In the genomic region with DNA sequence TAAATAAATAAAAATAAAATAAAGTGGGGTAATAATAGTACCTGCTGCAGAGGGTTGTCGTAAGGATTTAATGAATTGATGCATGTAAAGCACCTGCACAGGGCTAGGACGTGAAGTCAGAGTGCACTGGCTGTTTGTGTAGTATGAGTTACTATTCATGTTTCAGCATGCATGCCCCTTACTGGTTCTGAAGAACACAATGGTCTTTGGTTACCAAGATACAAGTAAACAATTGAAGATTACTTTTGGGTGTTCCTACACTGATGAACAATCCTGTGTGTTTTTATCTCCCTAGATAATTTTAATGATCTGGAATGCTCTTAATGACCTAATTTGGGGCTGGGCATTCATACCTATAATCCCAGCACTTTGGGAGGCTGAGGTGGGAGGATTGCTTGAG, we compare ENCODE assay signal across 26 cellular contexts. TPM values are rescaled to one million over a fixed set of nuclear protein-coding genes. Genes with fewer than 3 reads are reported as not detected.
DNase-seq lines count a peak whose midpoint lies in the region; ATAC-seq, FAIRE-seq and TF ChIP-seq lines count a peak whose summit lies in the region.
"Had no signal": no experiment of that assay in that cellular context is flagged by ENCODE, and none has a peak within 500 bp of the region (broad histone marks: within the 10 kb centered on the region; RNA-seq: fewer than 3 reads in every experiment).

No MANE protein-coding gene starts in this region.

- peaks cover 14% of the 10 kb centered on the region for H3K4me1 Mint-ChIP-seq in GM23338

- WGBS in K562 (ENCODE audit: insufficient coverage, low coverage, missing lambda C conversion rate): 43% methylated on average over 2 of the region's 2 CpGs

- no peak overlapping the region for H3K27ac ChIP-seq in HEK293 (ENCODE audit: extremely low read depth, low read depth, low read length)
- no peak overlapping the region for H3K27ac ChIP-seq in K562 (ENCODE audit: extremely low read depth, low read depth, low read length)
- H3K27ac ChIP-seq in keratinocyte (ENCODE audit: control insufficient read depth, insufficient read depth, low read length): peak overlapping the region; percentile 62
- H3K27ac ChIP-seq in right atrium auricular region: no peak overlapping the region
- no peak overlapping the region for H3K27ac ChIP-seq in GM23338 (ENCODE audit: low read depth)
- H3K27ac ChIP-seq: 22Rv1, C4-2B, GM23248 had no signal

- H3K4me2 ChIP-seq in K562 (ENCODE audit: insufficient read depth, low read length): peak overlapping the region; percentile 37; the same call in 1 of the 2 replicates
- peak overlapping the region; percentile 30 for H3K4me2 ChIP-seq in keratinocyte (ENCODE audit: control insufficient read depth, extremely low read depth, insufficient read depth, low read depth, low read length)
- no peak overlapping the region for H3K4me2 ChIP-seq in GM23338
- H3K4me2 ChIP-seq: SK-N-SH had no signal

- H3K9ac ChIP-seq in K562 (ENCODE audit: insufficient read depth in 1 of 2, low read depth in 2 of 2, low read length in 2 of 2) (no peak overlapping the region), keratinocyte (ENCODE audit: control insufficient read depth, extremely low read depth, insufficient read depth, low read length) (no peak overlapping the region)
- H3K9ac ChIP-seq: GM23248, SK-N-SH had no signal

- no peak for FAIRE-seq in K562 (lab: Jason Lieb, UNC)
- FAIRE-seq in keratinocyte (lab: Jason Lieb, UNC): no peak
- FAIRE-seq: HTR-8/SVneo had no signal

- H2AFZ ChIP-seq in K562 (ENCODE audit: low read depth, low read length): peak overlapping the region; percentile 59
- H2AFZ ChIP-seq in keratinocyte (ENCODE audit: control insufficient read depth, low read length): no peak overlapping the region
- H2AFZ ChIP-seq in GM23338: no peak overlapping the region
- H2AFZ ChIP-seq: GM23248 had no signal

- H3K36me3 Mint-ChIP-seq in GM23338 (ENCODE audit: low read depth): peaks cover 6% of the 10 kb centered on the region; the same call in 1 of the 3 replicates
- H3K36me3 Mint-ChIP-seq: T-cell had no signal

- H3K36me3 ChIP-seq in HEK293 (ENCODE audit: control insufficient read depth in 2 of 2, insufficient read depth in 1 of 2, low read length in 2 of 2): no peaks in the 10 kb centered on the region
- H3K36me3 ChIP-seq in K562 (ENCODE audit: control insufficient read depth, insufficient read depth, low read length): no peaks in the 10 kb centered on the region
- no peaks in the 10 kb centered on the region for H3K36me3 ChIP-seq in keratinocyte (ENCODE audit: control insufficient read depth in 2 of 2, extremely low read depth in 1 of 2, insufficient read depth in 2 of 2, low read length in 2 of 2)
- no peaks in the 10 kb centered on the region for H3K36me3 ChIP-seq in right atrium auricular region
- no peaks in the 10 kb centered on the region for H3K36me3 ChIP-seq in GM23338 (ENCODE audit: insufficient read depth)

- H3K9me1 ChIP-seq in K562 (ENCODE audit: control insufficient read depth, insufficient read depth, low read length): no peaks in the 10 kb centered on the region
- no peaks in the 10 kb centered on the region for H3K9me1 ChIP-seq in keratinocyte (ENCODE audit: control insufficient read depth, extremely low read depth, insufficient read depth, low read length)

- in situ Hi-C loops in K562 (cut with MboI): no loop called here

- no peaks in the 10 kb centered on the region for H4K20me1 ChIP-seq in K562 (replicated peaks; ENCODE audit: control insufficient read depth, insufficient read depth, low read length)
- H4K20me1 ChIP-seq in keratinocyte (ENCODE audit: control insufficient read depth, extremely low read depth, insufficient read depth, low read length): no peaks in the 10 kb centered on the region
- H4K20me1 ChIP-seq in GM23338 (replicated peaks; ENCODE audit: insufficient read depth): no peaks in the 10 kb centered on the region

- TF ChIP-seq EP300 in K562 (IDR thresholded peaks at IDR 0.05; ENCODE audit: low read length): no peak

- H3K27me3 ChIP-seq in K562 (ENCODE audit: control insufficient read depth in 2 of 2, insufficient read depth in 2 of 2, low read length in 2 of 2) (no peaks in the 10 kb centered on the region), keratinocyte (ENCODE audit: control insufficient read depth, extremely low read depth, insufficient read depth, low read length) (no peaks in the 10 kb centered on the region), right atrium auricular region (no peaks in the 10 kb centered on the region), GM23338 (ENCODE audit: insufficient read depth) (no peaks in the 10 kb centered on the region)

- H3K9me3 ChIP-seq in HEK293 (ENCODE audit: control insufficient read depth, insufficient read depth, low read depth, low read length) (no peaks in the 10 kb centered on the region), K562 (replicated peaks; ENCODE audit: control insufficient read depth, insufficient read depth, low read depth, low read length) (no peaks in the 10 kb centered on the region), keratinocyte (ENCODE audit: control insufficient read depth, low read depth, low read length) (no peaks in the 10 kb centered on the region), right atrium auricular region (no peaks in the 10 kb centered on the region)
- H3K9me3 ChIP-seq: SK-N-SH had no signal

- no peak for TF ChIP-seq POLR2A in K562 (conservative IDR thresholded peaks at IDR 0.05)

- no peak overlapping the region for H3K4me3 Mint-ChIP-seq in GM23338
- H3K4me3 Mint-ChIP-seq: T-cell had no signal

- ATAC-seq in K562 (no peak), GM23338 (no peak)
- ATAC-seq: HCT116, T-cell had no signal

- CTCF ChIA-PET in HEK293 (lab: Yijun Ruan, JAX): interaction anchor here (0.6 to 0.7 kb wide), 3 partner anchors 86 to 959 kb away, joined by 3 to 4 read pairs (median 3); no protein-coding TSS in a partner anchor
- CTCF ChIA-PET in K562 (lab: Yijun Ruan, JAX; ENCODE audit: low intra/inter-chr PET ratio): no interaction called here

- TF ChIP-seq CTCF in HEK293 (tag by site-specific recombination; IDR thresholded peaks at IDR 0.05) (no peak), K562 (IDR thresholded peaks at IDR 0.05 in 2 of 3, conservative IDR thresholded peaks at IDR 0.05 in 1 of 3; ENCODE audit: insufficient read depth in 2 of 3, low read depth in 1 of 3, low read length in 3 of 3) (no peak), keratinocyte (optimal IDR thresholded peaks at IDR 0.05 in 1 of 3, IDR thresholded peaks at IDR 0.05 in 1 of 3, conservative IDR thresholded peaks at IDR 0.05 in 1 of 3; ENCODE audit: extremely low read depth in 1 of 3, insufficient read depth in 2 of 3, low read length in 3 of 3) (no peak), right atrium auricular region (IDR thresholded peaks at IDR 0.05) (no peak), GM23338 (conservative IDR thresholded peaks at IDR 0.05; ENCODE audit: low read depth in 2 of 2) (no peak)

- no peak for TF ChIP-seq RAD21 in K562 (CRISPR knock-in tag; conservative IDR thresholded peaks at IDR 0.05 in 1 of 2, IDR thresholded peaks at IDR 0.05 in 1 of 2)

- no peaks in the 10 kb centered on the region for H3K9me2 ChIP-seq in GM23338 (ENCODE audit: insufficient read depth)
- H3K9me2 ChIP-seq: SK-N-SH had no signal

- H3K27me3 Mint-ChIP-seq in GM23338 (ENCODE audit: insufficient read depth, low read depth, poor library complexity): peaks cover 9% of the 10 kb centered on the region
- H3K27me3 Mint-ChIP-seq: T-cell had no signal

- dilution Hi-C loops in keratinocyte (cut with MboI; ENCODE audit: extremely low pct_ligation_motif_present, low sequenced_read_pairs): no loop called here

- H3F3A ChIP-seq in GM23338 (replicated peaks; ENCODE audit: low read depth): peaks cover 5% of the 10 kb centered on the region; the same call in 1 of the 2 replicates

- no peak overlapping the region for H3K27ac Mint-ChIP-seq in GM23338
- H3K27ac Mint-ChIP-seq: T-cell had no signal

- H3K4me3 ChIP-seq in HEK293 (ENCODE audit: low read depth, low read length) (no peak overlapping the region), K562 (no peak overlapping the region), keratinocyte (ENCODE audit: control insufficient read depth in 2 of 3, extremely low read depth in 1 of 3, insufficient read depth in 2 of 3, low read depth in 1 of 3, low read length in 3 of 3) (no peak overlapping the region), right atrium auricular region (no peak overlapping the region), GM23338 (no peak overlapping the region)
- H3K4me3 ChIP-seq: GM23248 had no signal

- POLR2A ChIA-PET in HEK293 (lab: Yijun Ruan, JAX): interaction anchor here (0.7 kb wide), 2 partner anchors 34 to 60 kb away, joined by 3 read pairs; no protein-coding TSS in a partner anchor
- POLR2A ChIA-PET in K562 (lab: Yijun Ruan, JAX): interaction anchor here (1.0 kb wide), 1 partner anchor 11 kb away, joined by 5 read pairs; no protein-coding TSS in a partner anchor

- DNase-seq in DMS53 (lab: John Stamatoyannopoulos, UW) (peak; percentile 37), DMS53 treated with DMSO at 0.1 percent for 48 hours (lab: John Stamatoyannopoulos, UW; ENCODE audit: unreplicated experiment) (no peak), K562 (ENCODE audit: extremely low read depth in 1 of 4, low spot score in 3 of 4) (peak in 3 of 4 experiments; percentile 1 to 2 (median 2)), keratinocyte (ENCODE audit: low read depth, low spot score) (no peak), right atrium auricular region (ENCODE audit: low spot score) (no peak), GM23338 (ENCODE audit: low spot score) (no peak), cerebellar nuclear complex (lab: John Stamatoyannopoulos, UW) (no peak)
- DNase-seq: AML-193, GF-D8, GM23248, IMR-90, Karpas-422, MM.1S, NCI-H1105, NCI-H2081, NCI-H446 treated with DMSO at 0.1 percent for 48 hours, NCI-H69, OCI-M1, SHP77 treated with DMSO at 0.1 percent for 48 hours, SK-N-SH, T-cell had no signal

- H3K79me2 ChIP-seq in K562 (ENCODE audit: control insufficient read depth, insufficient read depth, low read length) (no peaks in the 10 kb centered on the region), keratinocyte (ENCODE audit: control insufficient read depth, insufficient read depth, low read length) (no peaks in the 10 kb centered on the region), GM23338 (replicated peaks; ENCODE audit: insufficient read depth) (peaks cover 20% of the 10 kb centered on the region)

- intact Hi-C loops in K562 (cut with micrococcal nuclease): no loop called here

- BruUV-seq in K562 (replicated peaks; lab: Mats Ljungman, UMichigan): no TSS peak

- H3K4me1 ChIP-seq in HEK293 (ENCODE audit: control insufficient read depth, insufficient read depth, low read length) (0 out of 2 replicates have a peak, but pooled peaks cover 7% of the 10 kb centered on the region), K562 (replicated peaks in 1 of 2; ENCODE audit: control insufficient read depth in 2 of 2, insufficient read depth in 2 of 2, low read length in 2 of 2) (peaks cover 12 to 13% of the 10 kb centered on the region in 2 experiments), keratinocyte (ENCODE audit: control insufficient read depth, extremely low read depth, insufficient read depth, low read length) (peaks cover 18% of the 10 kb centered on the region), right atrium auricular region (peaks cover 0 to 25% of the 10 kb centered on the region in 2 donors), GM23338 (ENCODE audit: insufficient read depth) (peaks cover 15% of the 10 kb centered on the region)

- H3K9me3 Mint-ChIP-seq in GM23338: peaks cover 3% of the 10 kb centered on the region; the same call in 2 of the 3 replicates
- H3K9me3 Mint-ChIP-seq: T-cell had no signal

RNA-seq across cellular contexts. Expression of a gene that starts 23.2 kb away (rescaled TPM):
- 283 and 387 TPM in 2 replicates for total RNA-seq in K562 (2011; cell fraction: chromatin; rRNA removed; ENCODE audit: low replicate concordance)
- total RNA-seq in K562 (2011; cell fraction: nucleolus; rRNA removed): 121 and 133 TPM in 2 replicates
- 150 and 188 TPM in 2 replicates for total RNA-seq in K562 (2011; cell fraction: nucleoplasm; rRNA removed)
- 30.9 and 31.7 TPM in 2 replicates for total RNA-seq in K562 (2014; rRNA removed)
- total RNA-seq in K562 (2014; rRNA removed; fragmentation: Illumina TruSeq; extraction: Trizol): 31.7 and 32.1 TPM in 2 replicates
- total RNA-seq in K562 (2015; rRNA removed; fragmentation: Illumina TruSeq; extraction: Trizol): 24.6 and 24.7 TPM in 2 replicates
- 125 and 126 TPM in 2 replicates for total RNA-seq in K562 (2021)
- polyA plus RNA-seq in K562 (2011; rRNA removed): 20.1 and 25.4 TPM in 2 replicates
- 16.5 and 20.1 TPM in 2 replicates for polyA plus RNA-seq in K562 (2011; cell fraction: cytosol; rRNA removed)
- 66.4 and 83.2 TPM in 2 replicates for polyA plus RNA-seq in K562 (2011; cell fraction: nucleus; rRNA removed)
- 56.0 and 68.0 TPM in 2 replicates for polyA plus RNA-seq in K562 (2012)
- polyA plus RNA-seq in K562 (2014; fragmentation: Illumina TruSeq; extraction: Trizol): 51.4 and 64.0 TPM in 2 replicates
- polyA plus RNA-seq in K562 (2014; fragmentation: Nextera tagmentation; extraction: Ambion mirVana): under 1 TPM; 0.34 to 0.77 TPM
- polyA plus RNA-seq in K562 (2014; rRNA removed): 33.7 and 37.5 TPM in 2 replicates
- polyA minus RNA-seq in K562 (2011; rRNA and poly(A)+ RNA removed): 49.8 and 53.3 TPM in 2 replicates
- 36.5 and 47.7 TPM in 2 replicates for polyA minus RNA-seq in K562 (2011; cell fraction: cytosol; rRNA and poly(A)+ RNA removed)
- 26.8 and 39.9 TPM in 2 replicates for polyA minus RNA-seq in K562 (2011; cell fraction: nucleus; rRNA and poly(A)+ RNA removed)
- polyA plus RNA-seq in keratinocyte: 15.2 to 38.8 TPM (median 20.8 TPM) in 3 replicates
- 36.7 TPM for polyA plus RNA-seq in keratinocyte (2011; ENCODE audit: low read depth)
- 26.1 and 27.0 TPM in 2 replicates for polyA plus RNA-seq in keratinocyte (2011; cell fraction: cytosol; rRNA removed)
- polyA plus RNA-seq in keratinocyte (2011; cell fraction: nucleus; rRNA removed): 170 and 203 TPM in 2 replicates
- polyA plus RNA-seq in keratinocyte (2012; ENCODE audit: low replicate concordance): 32.6 and 73.5 TPM in 2 replicates
- polyA minus RNA-seq in keratinocyte: 69.3 to 140 TPM (median 93.9 TPM) in 3 replicates
- polyA minus RNA-seq in keratinocyte (2011; cell fraction: cytosol; rRNA and poly(A)+ RNA removed): 29.4 TPM
- 91.0 and 150 TPM in 2 replicates for polyA minus RNA-seq in keratinocyte (2011; cell fraction: nucleus; rRNA and poly(A)+ RNA removed)
- 100 to 1,000 TPM in 1 of 2 donors, 10 to 100 TPM in 1; 76.7 to 120 TPM for total RNA-seq in right atrium auricular region
- total RNA-seq in GM23338 (2014; rRNA removed; shearing (Covaris generic)): 171 and 193 TPM in 2 replicates
- 41.4 and 45.0 TPM in 2 replicates for polyA plus RNA-seq in GM23338 (2016; fragmentation: Nextera tagmentation; extraction: Ambion mirVana)

Comparison
In these comparisons a context has a peak if more than half of its experiments do, and no peak if none do; other contexts are left out.
1. DNase-seq: peak in DMS53 (single experiment) and K562 (3 of 4); none in DMS53 treated with DMSO at 0.1 percent for 48 hours (single experiment), keratinocyte (single experiment), right atrium auricular region (single experiment), GM23338 (single experiment) and cerebellar nuclear complex (0 of 2).